In the genomic region with DNA sequence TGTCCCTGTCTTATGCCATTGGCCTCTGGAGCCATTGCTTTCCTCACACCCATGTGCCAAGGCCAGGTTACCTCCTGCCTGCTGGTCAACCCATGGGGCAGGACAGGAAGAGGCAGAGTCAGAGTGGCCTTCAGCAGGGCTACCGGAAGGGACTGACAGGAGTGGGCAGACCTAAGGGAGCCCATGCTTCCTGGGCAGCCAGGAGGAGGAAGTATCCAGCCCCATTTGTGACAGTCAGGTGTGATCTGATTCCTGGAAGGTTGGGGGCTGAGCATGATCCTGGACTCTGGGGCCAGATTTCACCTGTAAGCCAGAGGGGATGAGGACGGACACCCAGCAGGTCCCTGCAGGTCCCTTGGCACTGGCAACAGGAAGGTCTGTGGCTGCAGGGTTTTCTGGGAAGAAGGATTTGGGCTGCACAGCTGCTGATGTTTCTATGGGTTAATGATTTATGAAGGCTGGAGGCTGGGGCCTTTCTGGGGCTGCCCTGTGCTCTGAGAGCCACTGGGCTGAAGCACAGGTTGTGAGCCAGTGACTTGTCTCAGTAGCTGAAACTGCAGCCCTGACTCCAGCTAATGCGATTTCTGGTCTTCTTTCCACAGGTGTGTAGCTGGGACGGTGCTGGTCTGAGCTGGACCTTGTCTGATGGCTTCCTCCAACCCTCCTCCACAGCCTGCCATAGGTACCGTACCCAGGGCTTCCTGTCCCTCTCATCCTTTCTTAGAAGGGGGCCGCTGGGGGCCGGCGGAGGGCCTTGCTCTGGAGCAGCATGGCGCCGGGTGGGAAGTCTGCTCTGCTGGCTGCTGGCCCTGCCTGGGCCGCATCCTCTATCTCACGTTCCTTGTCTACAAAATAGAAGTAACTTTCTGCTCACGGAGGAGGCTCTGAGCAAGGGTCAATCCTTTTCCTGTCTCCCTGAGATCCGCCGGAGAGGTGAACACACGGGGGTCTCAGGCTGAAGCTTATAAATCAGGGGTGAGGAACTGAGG, we compare ENCODE assay signal across 1 cellular context.
TF ChIP-seq lines count a peak whose summit lies in the region.

No MANE protein-coding gene starts in this region.

TF ChIP-seq in HepG2, 621 proteins besides CTCF, POLR2A, EP300 and RAD21 (continued from another document and continues in another):
- TF ChIP-seq, protein P1, sequence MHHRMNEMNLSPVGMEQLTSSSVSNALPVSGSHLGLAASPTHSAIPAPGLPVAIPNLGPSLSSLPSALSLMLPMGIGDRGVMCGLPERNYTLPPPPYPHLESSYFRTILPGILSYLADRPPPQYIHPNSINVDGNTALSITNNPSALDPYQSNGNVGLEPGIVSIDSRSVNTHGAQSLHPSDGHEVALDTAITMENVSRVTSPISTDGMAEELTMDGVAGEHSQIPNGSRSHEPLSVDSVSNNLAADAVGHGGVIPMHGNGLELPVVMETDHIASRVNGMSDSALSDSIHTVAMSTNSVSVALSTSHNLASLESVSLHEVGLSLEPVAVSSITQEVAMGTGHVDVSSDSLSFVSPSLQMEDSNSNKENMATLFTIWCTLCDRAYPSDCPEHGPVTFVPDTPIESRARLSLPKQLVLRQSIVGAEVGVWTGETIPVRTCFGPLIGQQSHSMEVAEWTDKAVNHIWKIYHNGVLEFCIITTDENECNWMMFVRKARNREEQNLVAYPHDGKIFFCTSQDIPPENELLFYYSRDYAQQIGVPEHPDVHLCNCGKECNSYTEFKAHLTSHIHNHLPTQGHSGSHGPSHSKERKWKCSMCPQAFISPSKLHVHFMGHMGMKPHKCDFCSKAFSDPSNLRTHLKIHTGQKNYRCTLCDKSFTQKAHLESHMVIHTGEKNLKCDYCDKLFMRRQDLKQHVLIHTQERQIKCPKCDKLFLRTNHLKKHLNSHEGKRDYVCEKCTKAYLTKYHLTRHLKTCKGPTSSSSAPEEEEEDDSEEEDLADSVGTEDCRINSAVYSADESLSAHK (CRISPR knock-in tag; IDR thresholded peaks at IDR 0.05; ENCODE audit: borderline replicate concordance): no peak
- no peak; the same call in 1 of the 2 replicates for TF ChIP-seq ZFP90 (CRISPR knock-in tag; IDR thresholded peaks at IDR 0.05; ENCODE audit: borderline replicate concordance)
- no peak for TF ChIP-seq E2F1 (CRISPR knock-in tag; IDR thresholded peaks at IDR 0.05)
- TF ChIP-seq ZNF770 (CRISPR knock-in tag; IDR thresholded peaks at IDR 0.05): peak; percentile 42; the same call in 1 of the 2 replicates
- TF ChIP-seq ZNF143 (CRISPR knock-in tag; IDR thresholded peaks at IDR 0.05): peak; percentile 80
- TF ChIP-seq AHDC1 (CRISPR knock-in tag; IDR thresholded peaks at IDR 0.05; ENCODE audit: borderline replicate concordance): no peak; the same call in none of the 2 replicates
- TF ChIP-seq CHD2 (IDR thresholded peaks at IDR 0.05; ENCODE audit: low read depth, low read length): no peak
- TF ChIP-seq ZNF101 (CRISPR knock-in tag; IDR thresholded peaks at IDR 0.05; ENCODE audit: borderline replicate concordance, low read depth): no peak
- TF ChIP-seq, protein P2, sequence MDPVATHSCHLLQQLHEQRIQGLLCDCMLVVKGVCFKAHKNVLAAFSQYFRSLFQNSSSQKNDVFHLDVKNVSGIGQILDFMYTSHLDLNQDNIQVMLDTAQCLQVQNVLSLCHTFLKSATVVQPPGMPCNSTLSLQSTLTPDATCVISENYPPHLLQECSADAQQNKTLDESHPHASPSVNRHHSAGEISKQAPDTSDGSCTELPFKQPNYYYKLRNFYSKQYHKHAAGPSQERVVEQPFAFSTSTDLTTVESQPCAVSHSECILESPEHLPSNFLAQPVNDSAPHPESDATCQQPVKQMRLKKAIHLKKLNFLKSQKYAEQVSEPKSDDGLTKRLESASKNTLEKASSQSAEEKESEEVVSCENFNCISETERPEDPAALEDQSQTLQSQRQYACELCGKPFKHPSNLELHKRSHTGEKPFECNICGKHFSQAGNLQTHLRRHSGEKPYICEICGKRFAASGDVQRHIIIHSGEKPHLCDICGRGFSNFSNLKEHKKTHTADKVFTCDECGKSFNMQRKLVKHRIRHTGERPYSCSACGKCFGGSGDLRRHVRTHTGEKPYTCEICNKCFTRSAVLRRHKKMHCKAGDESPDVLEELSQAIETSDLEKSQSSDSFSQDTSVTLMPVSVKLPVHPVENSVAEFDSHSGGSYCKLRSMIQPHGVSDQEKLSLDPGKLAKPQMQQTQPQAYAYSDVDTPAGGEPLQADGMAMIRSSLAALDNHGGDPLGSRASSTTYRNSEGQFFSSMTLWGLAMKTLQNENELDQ (CRISPR knock-in tag; IDR thresholded peaks at IDR 0.05; ENCODE audit: borderline replicate concordance): no peak
- peak; percentile 15; the same call in 1 of the 2 replicates for TF ChIP-seq NR2C2 (CRISPR knock-in tag; IDR thresholded peaks at IDR 0.05; ENCODE audit: borderline replicate concordance)
- 0 out of 2 replicates have a peak, but pooled peaks have one; percentile 42 for TF ChIP-seq ZNF329 (CRISPR knock-in tag; IDR thresholded peaks at IDR 0.05; ENCODE audit: low read depth)
- TF ChIP-seq HDAC2 (CRISPR knock-in tag; IDR thresholded peaks at IDR 0.05): 0 out of 2 replicates have a peak, but pooled peaks have one; percentile 68
- TF ChIP-seq ISL2 (CRISPR knock-in tag; IDR thresholded peaks at IDR 0.05): peak; percentile 75; the same call in 1 of the 2 replicates
- TF ChIP-seq FOSL2 (CRISPR knock-in tag; IDR thresholded peaks at IDR 0.05): no peak
- TF ChIP-seq ZNF326 (CRISPR knock-in tag; IDR thresholded peaks at IDR 0.05; ENCODE audit: borderline replicate concordance): no peak
- peak; percentile 60; the same call in 1 of the 2 replicates for TF ChIP-seq RCOR2 (CRISPR knock-in tag; IDR thresholded peaks at IDR 0.05)
- 0 out of 2 replicates have a peak, but pooled peaks have one; percentile 35 for TF ChIP-seq ISX (CRISPR knock-in tag; conservative IDR thresholded peaks at IDR 0.05)
- TF ChIP-seq, protein P3, sequence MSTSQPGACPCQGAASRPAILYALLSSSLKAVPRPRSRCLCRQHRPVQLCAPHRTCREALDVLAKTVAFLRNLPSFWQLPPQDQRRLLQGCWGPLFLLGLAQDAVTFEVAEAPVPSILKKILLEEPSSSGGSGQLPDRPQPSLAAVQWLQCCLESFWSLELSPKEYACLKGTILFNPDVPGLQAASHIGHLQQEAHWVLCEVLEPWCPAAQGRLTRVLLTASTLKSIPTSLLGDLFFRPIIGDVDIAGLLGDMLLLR (CRISPR knock-in tag; IDR thresholded peaks at IDR 0.05): no peak
- peak; percentile 83 for TF ChIP-seq THAP9 (CRISPR knock-in tag; IDR thresholded peaks at IDR 0.05; ENCODE audit: borderline replicate concordance)
- no peak for TF ChIP-seq ZNF598 (CRISPR knock-in tag; IDR thresholded peaks at IDR 0.05; ENCODE audit: borderline replicate concordance)
- no peak for TF ChIP-seq ZNF550 (CRISPR knock-in tag; IDR thresholded peaks at IDR 0.05; ENCODE audit: borderline replicate concordance)
- TF ChIP-seq EEA1 (CRISPR knock-in tag; IDR thresholded peaks at IDR 0.05; ENCODE audit: borderline replicate concordance): 0 out of 2 replicates have a peak, but pooled peaks have one; percentile 11
- TF ChIP-seq PHF21A (CRISPR knock-in tag; IDR thresholded peaks at IDR 0.05): peak; percentile 68
- TF ChIP-seq ZMAT3 (CRISPR knock-in tag; conservative IDR thresholded peaks at IDR 0.05): no peak
- TF ChIP-seq ZNF792 (CRISPR knock-in tag; IDR thresholded peaks at IDR 0.05): peak; percentile 74; the same call in 1 of the 2 replicates
- TF ChIP-seq ZSCAN31 (CRISPR knock-in tag; IDR thresholded peaks at IDR 0.05; ENCODE audit: low read depth): no peak
- peak; percentile 76 for TF ChIP-seq MAX (IDR thresholded peaks at IDR 0.05)
- TF ChIP-seq KLF9 (CRISPR knock-in tag; IDR thresholded peaks at IDR 0.05; ENCODE audit: low read depth): no peak
- TF ChIP-seq ZNF24 (IDR thresholded peaks at IDR 0.05): no peak
- TF ChIP-seq SAP130 (CRISPR knock-in tag; IDR thresholded peaks at IDR 0.05; ENCODE audit: low read depth): peak; percentile 94
- peak; percentile 19; the same call in 1 of the 2 replicates for TF ChIP-seq RXRA (CRISPR knock-in tag; IDR thresholded peaks at IDR 0.05)
- peak; percentile 67; the same call in 1 of the 2 replicates for TF ChIP-seq AKAP8 (CRISPR knock-in tag; IDR thresholded peaks at IDR 0.05)
- TF ChIP-seq ZNF256 (CRISPR knock-in tag; conservative IDR thresholded peaks at IDR 0.05): 0 out of 2 replicates have a peak, but pooled peaks have one; percentile 48
- TF ChIP-seq KAT8 (CRISPR knock-in tag; IDR thresholded peaks at IDR 0.05): peak; percentile 90
- TF ChIP-seq ZFP62 (CRISPR knock-in tag; IDR thresholded peaks at IDR 0.05): no peak
